ENCODE assay signal across 8 cellular contexts in the genomic region with DNA sequence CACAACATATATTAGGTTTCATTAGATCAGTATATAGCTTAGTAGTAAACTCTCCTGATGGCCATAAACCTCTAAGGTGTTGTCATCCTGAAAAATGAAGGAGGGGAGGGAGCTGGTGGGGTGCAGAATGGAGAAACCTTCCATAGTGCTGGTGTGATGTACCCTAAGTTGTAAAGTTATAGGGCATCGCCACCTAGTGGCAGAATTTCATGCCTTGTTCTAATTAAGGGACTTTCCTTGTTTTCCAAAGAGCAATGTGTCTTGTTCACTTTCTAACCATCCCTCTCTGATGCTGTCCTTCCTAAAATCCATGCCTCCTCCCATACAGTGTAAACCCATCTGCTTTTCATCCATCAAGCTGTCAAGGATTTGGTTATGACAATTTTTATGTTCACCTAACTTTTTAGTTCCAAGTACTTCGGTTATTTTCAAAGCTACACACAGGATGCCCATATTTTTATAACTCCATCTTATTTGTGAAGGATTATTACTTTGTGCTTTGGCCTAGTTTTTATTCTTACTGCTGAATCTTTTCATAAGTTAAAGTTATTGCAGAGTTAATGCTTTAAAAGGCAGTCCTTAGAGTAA. TPM values are rescaled to one million over a fixed set of nuclear protein-coding genes. Genes with fewer than 3 reads are reported as not detected.
DNase-seq lines count a peak whose midpoint lies in the region; ATAC-seq and TF ChIP-seq lines count a peak whose summit lies in the region.

No MANE protein-coding gene starts in this region.

- H3K36me3 ChIP-seq in MM.1S (replicated peaks; ENCODE audit: insufficient read depth, low read length), result no peaks in the 10 kb centered on the region

- peaks cover 6 to 11% of the 10 kb centered on the region in 2 donors for H3K36me3 Mint-ChIP-seq in stimulated activated naive B cell treated with anti-CD40 and anti-IgM and Interleukin-4, amounts not matched to agents 10 μg/mL and 1 μg/mL and 100 μg/mL, for 72 hours

- H3K9me3 ChIP-seq in MM.1S (replicated peaks; ENCODE audit: insufficient read depth, low read length), result no peaks in the 10 kb centered on the region

- no peak overlapping the region for H3K4me3 ChIP-seq in MM.1S (ENCODE audit: low read length)
- H3K4me3 ChIP-seq in WI38 (ENCODE audit: low read depth, low read length), result no peak overlapping the region

- no peaks in the 10 kb centered on the region for H3K9me3 Mint-ChIP-seq in stimulated activated naive B cell treated with anti-CD40 and anti-IgM and Interleukin-4, amounts not matched to agents 10 μg/mL and 1 μg/mL and 100 μg/mL, for 72 hours

- H3K4me1 Mint-ChIP-seq in stimulated activated naive B cell treated with anti-CD40 and anti-IgM and Interleukin-4, amounts not matched to agents 10 μg/mL and 1 μg/mL and 100 μg/mL, for 72 hours, result peaks cover 4 to 17% of the 10 kb centered on the region in 2 donors

- H3K79me2 ChIP-seq in MM.1S (ENCODE audit: low read length), result peaks cover 22% of the 10 kb centered on the region

- no peak overlapping the region for H2AFZ ChIP-seq in MM.1S (ENCODE audit: low read length)

- H3F3A ChIP-seq in MM.1S (ENCODE audit: insufficient read depth, low read length), result no peaks in the 10 kb centered on the region

- no peaks in the 10 kb centered on the region for H3K9me2 ChIP-seq in MM.1S (replicated peaks; ENCODE audit: insufficient read depth, low read length)

- ATAC-seq in GM18858 (IDR thresholded peaks at IDR 0.05; ENCODE audit: unreplicated experiment) (peak; percentile 39), GM19035 (IDR thresholded peaks at IDR 0.05; ENCODE audit: unreplicated experiment) (no peak)
- ATAC-seq in stimulated activated naive B cell treated with anti-CD40 and anti-IgM and Interleukin-4, amounts not matched to agents 10 μg/mL and 1 μg/mL and 100 μg/mL, for 72 hours (replicated peaks), result peak; percentile 45 to 69

- H3K27me3 Mint-ChIP-seq in stimulated activated naive B cell treated with anti-CD40 and anti-IgM and Interleukin-4, amounts not matched to agents 10 μg/mL and 1 μg/mL and 100 μg/mL, for 72 hours, result peaks cover 0 to 4% of the 10 kb centered on the region in 2 donors

- H3K27me3 ChIP-seq in MM.1S (replicated peaks; ENCODE audit: insufficient read depth, low read length), result no peaks in the 10 kb centered on the region

- H3K4me3 Mint-ChIP-seq in stimulated activated naive B cell treated with anti-CD40 and anti-IgM and Interleukin-4, amounts not matched to agents 10 μg/mL and 1 μg/mL and 100 μg/mL, for 72 hours, result no peak overlapping the region

- no peak overlapping the region for H3K27ac Mint-ChIP-seq in stimulated activated naive B cell treated with anti-CD40 and anti-IgM and Interleukin-4, amounts not matched to agents 10 μg/mL and 1 μg/mL and 100 μg/mL, for 72 hours

- H3K9ac ChIP-seq in MM.1S (ENCODE audit: low read length), result no peak overlapping the region

- peak; percentile 58 for DNase-seq in Ammon's horn (ENCODE audit: low spot score)
- peak; percentile 68 for DNase-seq in MM.1S
- DNase-seq in cerebellar cortex (ENCODE audit: low spot score), result peak; percentile 68
- DNase-seq in lung microvascular endothelial cell (ENCODE audit: low read depth in 2 of 2), result peak; percentile 53 to 57
- peak; percentile 26 for DNase-seq in stimulated activated naive B cell treated with anti-CD40 and anti-IgM and Interleukin-4, amounts not matched to agents 10 μg/mL and 1 μg/mL and 100 μg/mL, for 72 hours

- H3K27ac ChIP-seq in MM.1S (ENCODE audit: low read length), result no peak overlapping the region

- H3K4me2 ChIP-seq in MM.1S (ENCODE audit: low read depth, low read length), result no peak overlapping the region

- TF ChIP-seq CTCF in MM.1S (IDR thresholded peaks at IDR 0.05; ENCODE audit: low read length), result peak; percentile 59
- peak; percentile 40 for TF ChIP-seq CTCF in WI38 (IDR thresholded peaks at IDR 0.05; ENCODE audit: low read depth, low read length)

- H3K4me1 ChIP-seq in MM.1S (ENCODE audit: low read length), result no peaks in the 10 kb centered on the region

- no peaks in the 10 kb centered on the region for H4K20me1 ChIP-seq in MM.1S (ENCODE audit: insufficient read depth, low read length)

RNA-seq across cellular contexts. Expression of a gene that starts 4.5 kb away (rescaled TPM):
- total RNA-seq in lung microvascular endothelial cell, result 5.8 and 5.9 TPM in 2 replicates
